In the genomic region with DNA sequence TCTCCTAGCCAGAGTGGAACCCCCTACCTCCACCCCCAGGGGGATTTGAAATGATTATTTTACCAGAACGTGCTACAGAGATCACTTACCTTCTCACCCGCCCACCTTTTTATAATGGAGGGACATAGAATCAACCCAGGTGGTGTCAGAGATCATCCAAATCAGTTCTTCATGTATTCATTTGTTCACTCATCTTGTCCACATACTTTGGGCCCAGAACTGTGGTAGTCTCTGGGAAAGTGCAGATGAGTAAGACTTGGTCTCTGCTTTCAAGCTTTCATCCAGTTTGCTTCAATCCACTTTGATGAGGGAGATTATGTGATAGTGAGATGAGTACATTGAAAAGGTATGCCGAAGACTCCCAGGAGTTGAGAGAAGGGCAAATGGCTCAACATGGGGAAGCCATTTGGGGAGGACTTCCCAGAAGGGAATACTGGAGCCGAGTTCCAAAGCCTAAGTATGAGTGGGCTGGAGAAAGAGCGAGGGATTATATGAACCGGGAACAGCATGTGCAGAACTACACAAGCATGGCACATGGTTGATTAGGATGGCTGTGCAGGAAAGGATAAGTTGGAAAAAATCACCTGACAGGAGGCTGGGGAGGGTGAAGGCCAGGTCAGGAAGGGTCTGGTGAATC, we compare ENCODE assay signal across 10 cellular contexts. TPM values are rescaled to one million over a fixed set of nuclear protein-coding genes. Genes with fewer than 3 reads are reported as not detected.
DNase-seq lines count a peak whose midpoint lies in the region; ATAC-seq, FAIRE-seq and TF ChIP-seq lines count a peak whose summit lies in the region.
"Had no signal": no experiment of that assay in that cellular context is flagged by ENCODE, and none has a peak within 500 bp of the region (broad histone marks: within the 10 kb centered on the region; RNA-seq: fewer than 3 reads in every experiment).

No MANE protein-coding gene starts in this region.

- H3K27ac ChIP-seq in A549 (peak overlapping the region in 1 of 2 experiments; percentile 97; a peak in 3 of 6 replicates), neutrophil (peak overlapping the region; percentile 97)
- H3K27ac ChIP-seq: C4-2B had no signal

- no peak for FAIRE-seq in A549 (lab: Jason Lieb, UNC)
- no peak for FAIRE-seq in bronchial epithelial cell (lab: Jason Lieb, UNC)
- FAIRE-seq: small intestine had no signal

- CTCF ChIA-PET in A549 (lab: Yijun Ruan, JAX): no interaction called here

- TF ChIP-seq CTCF in A549 (IDR thresholded peaks at IDR 0.05): no peak
- TF ChIP-seq CTCF in bronchial epithelial cell (IDR thresholded peaks at IDR 0.05; ENCODE audit: insufficient read depth, low read length, severe bottlenecking): no peak
- no peak for TF ChIP-seq CTCF in neutrophil (IDR thresholded peaks at IDR 0.05)

- H3K4me1 ChIP-seq in A549 (peaks cover 18% of the 10 kb centered on the region), neutrophil (ENCODE audit: control insufficient read depth in 1 of 2, insufficient read depth in 1 of 2, low read depth in 1 of 2, low read length in 1 of 2) (peaks cover 37 to 39% of the 10 kb centered on the region in 2 experiments)

- H3K27me3 ChIP-seq in bronchial epithelial cell (ENCODE audit: control insufficient read depth, insufficient read depth, low read length): no peaks in the 10 kb centered on the region
- no peaks in the 10 kb centered on the region for H3K27me3 ChIP-seq in neutrophil

- ATAC-seq in A549 (no peak), GM21515 (IDR thresholded peaks at IDR 0.05; ENCODE audit: unreplicated experiment) (no peak), HG03280 (IDR thresholded peaks at IDR 0.05; ENCODE audit: unreplicated experiment) (no peak)

- no peak for TF ChIP-seq RAD21 in A549 (conservative IDR thresholded peaks at IDR 0.05 in 1 of 2, IDR thresholded peaks at IDR 0.05 in 1 of 2)

- no peaks in the 10 kb centered on the region for H3K9me3 ChIP-seq in A549
- no peaks in the 10 kb centered on the region for H3K9me3 ChIP-seq in neutrophil

- no peak for TF ChIP-seq EP300 in A549 (IDR thresholded peaks at IDR 0.05)

- POLR2A ChIA-PET in A549 (lab: Yijun Ruan, JAX): no interaction called here

- peak overlapping the region; percentile 8; the same call in 1 of the 3 replicates for H3K4me2 ChIP-seq in A549

- DNase-seq in A549 (ENCODE audit: low read depth in 1 of 2, low spot score in 1 of 2): peak in 1 of 2 experiments; percentile 13
- peak; percentile 62 for DNase-seq in HT1080 (ENCODE audit: low read depth)
- DNase-seq in bronchial epithelial cell (ENCODE audit: low read depth): peak; percentile 24
- DNase-seq in ureter (ENCODE audit: low spot score): no peak
- DNase-seq in NCI-H2029 treated with DMSO at 0.1 percent for 48 hours (lab: John Stamatoyannopoulos, UW): no peak
- DNase-seq: small intestine had no signal

- no peaks in the 10 kb centered on the region for H3K36me3 ChIP-seq in bronchial epithelial cell (ENCODE audit: control insufficient read depth, insufficient read depth, low read length)
- H3K36me3 ChIP-seq in neutrophil: no peaks in the 10 kb centered on the region

- 82% methylated on average over 6 of the region's 6 CpGs for WGBS in A549 (ENCODE audit: missing lambda C conversion rate)

- TF ChIP-seq POLR2A in A549 (IDR thresholded peaks at IDR 0.05; ENCODE audit: low read length): no peak

- H3K4me3 ChIP-seq in A549: no peak overlapping the region
- H3K4me3 ChIP-seq in bronchial epithelial cell (ENCODE audit: low read depth, low read length): no peak overlapping the region
- no peak overlapping the region for H3K4me3 ChIP-seq in neutrophil (ENCODE audit: low read depth in 1 of 2, low read length in 1 of 2)

TF ChIP-seq in A549, 52 proteins besides CTCF, POLR2A, EP300 and RAD21:
- TF ChIP-seq, protein P1, sequence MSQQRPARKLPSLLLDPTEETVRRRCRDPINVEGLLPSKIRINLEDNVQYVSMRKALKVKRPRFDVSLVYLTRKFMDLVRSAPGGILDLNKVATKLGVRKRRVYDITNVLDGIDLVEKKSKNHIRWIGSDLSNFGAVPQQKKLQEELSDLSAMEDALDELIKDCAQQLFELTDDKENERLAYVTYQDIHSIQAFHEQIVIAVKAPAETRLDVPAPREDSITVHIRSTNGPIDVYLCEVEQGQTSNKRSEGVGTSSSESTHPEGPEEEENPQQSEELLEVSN (IDR thresholded peaks at IDR 0.05; ENCODE audit: borderline replicate concordance, low read depth): no peak

RNA-seq across cellular contexts. Expression of gene FGGY, which starts 1.9 kb away (rescaled TPM):
- 4.8 and 5.1 TPM in 2 replicates for polyA plus RNA-seq in A549 (2011; rRNA removed)
- 2.1 and 2.6 TPM in 2 replicates for polyA plus RNA-seq in A549 (2012; cell fraction: cytosol; rRNA removed)
- polyA plus RNA-seq in A549 (2012; cell fraction: nucleus; rRNA removed): 1.7 and 2.1 TPM in 2 replicates
- 2.9 to 4.0 TPM (median 3.0 TPM) in 3 replicates for polyA plus RNA-seq in A549 (2017; fragmentation: RNase III; extraction: RNeasy Plus Mini Kit Qiagen cat#74134 plus additional on column Dnase treatment)
- 12.4 and 16.4 TPM in 2 replicates for polyA minus RNA-seq in A549 (2011; rRNA and poly(A)+ RNA removed)
- total RNA-seq in HT1080 (2014; rRNA removed; shearing (Covaris generic)): 5.8 and 9.7 TPM in 2 replicates
- 9.2 and 18.9 TPM in 2 replicates for polyA plus RNA-seq in HT1080 (2015; cell fraction: cytosol; rRNA removed)
- polyA plus RNA-seq in HT1080 (2015; cell fraction: nucleus; rRNA removed): 7.3 and 10.8 TPM in 2 replicates
- 20.0 and 35.1 TPM in 2 replicates for total RNA-seq in bronchial epithelial cell
- total RNA-seq in ureter: 38.8 TPM

Comparison
In these comparisons a context has a peak if more than half of its experiments do, and no peak if none do; other contexts are left out.
1. DNase-seq: peak in HT1080 (single experiment) and bronchial epithelial cell (single experiment); none in ureter (single experiment) and NCI-H2029 treated with DMSO at 0.1 percent for 48 hours (single experiment).